In the genomic region with DNA sequence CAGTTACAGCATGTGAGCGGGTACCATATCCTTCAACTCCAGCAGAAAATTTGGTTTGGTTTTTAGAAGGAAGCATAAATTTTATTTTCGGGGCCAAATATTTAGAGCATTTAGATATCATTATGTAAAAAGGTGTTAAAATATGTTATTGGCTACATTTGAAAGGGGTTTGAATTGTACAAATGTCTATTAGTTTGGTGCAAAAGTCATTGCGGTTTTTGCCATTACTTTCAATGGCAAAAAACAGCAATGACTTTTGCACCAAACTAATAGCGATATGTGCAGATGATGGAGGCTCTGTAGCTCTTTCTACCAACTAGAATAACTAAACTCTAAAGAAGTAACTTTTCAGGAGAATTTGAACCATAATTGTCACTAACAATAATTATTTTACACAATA, we compare ENCODE assay signal across 11 cellular contexts.
"Had no signal": no experiment of that assay in that cellular context is flagged by ENCODE, and none has a peak within 500 bp of the region (broad histone marks: within the 10 kb centered on the region; RNA-seq: fewer than 3 reads in every experiment).

No MANE protein-coding gene starts in this region.

- H3K27ac ChIP-seq: GM23248 had no signal

- H3K36me3 ChIP-seq: HAP-1 had no signal

- H3K9ac ChIP-seq: GM23248 had no signal

- H3K4me3 ChIP-seq: GM23248, GM23338, HAP-1 had no signal

- ATAC-seq: GM23338, HCT116 had no signal

- H3K4me1 ChIP-seq: HAP-1 had no signal

- H2AFZ ChIP-seq: GM23248, GM23338 had no signal

- H3K4me2 ChIP-seq: GM23338 had no signal

- H3K9me3 ChIP-seq: HAP-1 had no signal

- FAIRE-seq: H1, H54 had no signal

- DNase-seq: GM23248, GOT3, H7, H9, HCEC 1CT, HFFc6 had no signal
